In genomic region chr1:2382621-2383361, GRCh38 we compare ENCODE assay signal across 1 cellular context.
TF ChIP-seq lines count a peak whose summit lies in the region.

No MANE protein-coding gene starts in this region.

TF ChIP-seq in HepG2, 621 proteins besides CTCF, POLR2A, EP300 and RAD21:
- TF ChIP-seq PHF20 (CRISPR knock-in tag; IDR thresholded peaks at IDR 0.05) (no peak), HNRNPK (IDR thresholded peaks at IDR 0.05; ENCODE audit: low read depth, low read length, poor library complexity, severe bottlenecking) (peak; percentile 15), MLX (CRISPR knock-in tag; IDR thresholded peaks at IDR 0.05) (no peak), ZNF256 (CRISPR knock-in tag; conservative IDR thresholded peaks at IDR 0.05) (no peak), TEAD2 (CRISPR knock-in tag; IDR thresholded peaks at IDR 0.05) (no peak), HNRNPLL (IDR thresholded peaks at IDR 0.05; ENCODE audit: low read depth, low read length, poor library complexity, severe bottlenecking) (peak; percentile 23), BATF2 (CRISPR knock-in tag; IDR thresholded peaks at IDR 0.05) (no peak), STAG1 (CRISPR knock-in tag; IDR thresholded peaks at IDR 0.05) (peak; percentile 61), ZNF687 (CRISPR knock-in tag; IDR thresholded peaks at IDR 0.05) (0 out of 2 replicates have a peak, but pooled peaks have one; percentile 3), MBD4 (IDR thresholded peaks at IDR 0.05; ENCODE audit: borderline replicate concordance, low read length) (no peak), ZNF607 (CRISPR knock-in tag; IDR thresholded peaks at IDR 0.05; ENCODE audit: borderline replicate concordance) (no peak), MLLT10 (CRISPR knock-in tag; IDR thresholded peaks at IDR 0.05) (no peak), HNRNPL (IDR thresholded peaks at IDR 0.05; ENCODE audit: low read depth, low read length) (peak; percentile 92), ZNF30 (CRISPR knock-in tag; IDR thresholded peaks at IDR 0.05) (no peak), THAP9 (CRISPR knock-in tag; IDR thresholded peaks at IDR 0.05; ENCODE audit: borderline replicate concordance) (0 out of 2 replicates have a peak, but pooled peaks have one; percentile 5)
